Comparison of ENCODE assay signal across 2 cellular contexts in genomic region chr22:24426859-24427499, GRCh38.
TF ChIP-seq lines count a peak whose summit lies in the region.

No MANE protein-coding gene starts in this region.

TF ChIP-seq in liver, 16 proteins besides CTCF, POLR2A, EP300 and RAD21:
- TF ChIP-seq ZBTB33 (IDR thresholded peaks at IDR 0.05) (no peak), SP1 (IDR thresholded peaks at IDR 0.05) (no peak), GABPA (IDR thresholded peaks at IDR 0.05 in 1 of 2, conservative IDR thresholded peaks at IDR 0.05 in 1 of 2) (no peak), HNF4A (conservative IDR thresholded peaks at IDR 0.05) (no peak), EGR1 (IDR thresholded peaks at IDR 0.05; ENCODE audit: low read depth in 2 of 2) (no peak), JUND (IDR thresholded peaks at IDR 0.05) (no peak), TAF1 (conservative IDR thresholded peaks at IDR 0.05) (no peak), HNF4G (IDR thresholded peaks at IDR 0.05) (no peak), FOXA1 (IDR thresholded peaks at IDR 0.05) (no peak), YY1 (IDR thresholded peaks at IDR 0.05) (no peak), ATF3 (IDR thresholded peaks at IDR 0.05) (no peak), NR2F2 (IDR thresholded peaks at IDR 0.05) (no peak), RXRA (IDR thresholded peaks at IDR 0.05) (no peak)
- TF ChIP-seq, protein P1, sequence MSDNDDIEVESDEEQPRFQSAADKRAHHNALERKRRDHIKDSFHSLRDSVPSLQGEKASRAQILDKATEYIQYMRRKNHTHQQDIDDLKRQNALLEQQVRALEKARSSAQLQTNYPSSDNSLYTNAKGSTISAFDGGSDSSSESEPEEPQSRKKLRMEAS (IDR thresholded peaks at IDR 0.05), result no peak
- TF ChIP-seq, protein P2, sequence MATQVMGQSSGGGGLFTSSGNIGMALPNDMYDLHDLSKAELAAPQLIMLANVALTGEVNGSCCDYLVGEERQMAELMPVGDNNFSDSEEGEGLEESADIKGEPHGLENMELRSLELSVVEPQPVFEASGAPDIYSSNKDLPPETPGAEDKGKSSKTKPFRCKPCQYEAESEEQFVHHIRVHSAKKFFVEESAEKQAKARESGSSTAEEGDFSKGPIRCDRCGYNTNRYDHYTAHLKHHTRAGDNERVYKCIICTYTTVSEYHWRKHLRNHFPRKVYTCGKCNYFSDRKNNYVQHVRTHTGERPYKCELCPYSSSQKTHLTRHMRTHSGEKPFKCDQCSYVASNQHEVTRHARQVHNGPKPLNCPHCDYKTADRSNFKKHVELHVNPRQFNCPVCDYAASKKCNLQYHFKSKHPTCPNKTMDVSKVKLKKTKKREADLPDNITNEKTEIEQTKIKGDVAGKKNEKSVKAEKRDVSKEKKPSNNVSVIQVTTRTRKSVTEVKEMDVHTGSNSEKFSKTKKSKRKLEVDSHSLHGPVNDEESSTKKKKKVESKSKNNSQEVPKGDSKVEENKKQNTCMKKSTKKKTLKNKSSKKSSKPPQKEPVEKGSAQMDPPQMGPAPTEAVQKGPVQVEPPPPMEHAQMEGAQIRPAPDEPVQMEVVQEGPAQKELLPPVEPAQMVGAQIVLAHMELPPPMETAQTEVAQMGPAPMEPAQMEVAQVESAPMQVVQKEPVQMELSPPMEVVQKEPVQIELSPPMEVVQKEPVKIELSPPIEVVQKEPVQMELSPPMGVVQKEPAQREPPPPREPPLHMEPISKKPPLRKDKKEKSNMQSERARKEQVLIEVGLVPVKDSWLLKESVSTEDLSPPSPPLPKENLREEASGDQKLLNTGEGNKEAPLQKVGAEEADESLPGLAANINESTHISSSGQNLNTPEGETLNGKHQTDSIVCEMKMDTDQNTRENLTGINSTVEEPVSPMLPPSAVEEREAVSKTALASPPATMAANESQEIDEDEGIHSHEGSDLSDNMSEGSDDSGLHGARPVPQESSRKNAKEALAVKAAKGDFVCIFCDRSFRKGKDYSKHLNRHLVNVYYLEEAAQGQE (IDR thresholded peaks at IDR 0.05), result no peak

TF ChIP-seq in HepG2, 621 proteins besides CTCF, POLR2A, EP300 and RAD21 (continued from another document):
- TF ChIP-seq YY1 (IDR thresholded peaks at IDR 0.05; ENCODE audit: insufficient read depth, insufficient replicate concordance, low read depth, low read length) (no peak), FOXA1 (IDR thresholded peaks at IDR 0.05) (no peak), FOXA1 (CRISPR knock-in tag; IDR thresholded peaks at IDR 0.05) (no peak), RARG (CRISPR knock-in tag; IDR thresholded peaks at IDR 0.05; ENCODE audit: low read depth) (no peak), TBX2 (CRISPR knock-in tag; IDR thresholded peaks at IDR 0.05; ENCODE audit: borderline replicate concordance) (no peak)
TF ChIP-seq in HepG2: peak in this region for 0.
